Comparison of ENCODE assay signal across 1 cellular context in the genomic region with DNA sequence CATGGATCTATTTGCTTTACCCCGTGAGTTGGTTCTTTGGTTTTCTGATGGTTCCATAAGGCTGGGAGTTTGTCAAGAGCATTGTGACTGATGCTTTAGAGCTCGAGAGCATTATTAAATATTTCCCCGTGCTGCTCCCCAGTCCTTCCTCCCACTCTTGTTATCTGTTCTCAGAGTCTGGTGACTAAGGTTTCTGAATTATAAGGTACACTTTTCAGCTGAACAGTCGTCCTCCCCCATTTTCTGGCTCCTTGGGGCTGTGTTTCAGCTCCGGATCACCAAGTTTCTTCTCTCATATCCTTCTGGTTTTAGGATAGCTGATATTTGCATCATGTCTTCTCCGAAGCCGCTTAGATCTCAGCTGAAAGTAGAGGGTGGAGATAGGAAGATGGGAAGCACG.
TF ChIP-seq lines count a peak whose summit lies in the region.

No MANE protein-coding gene starts in this region.

TF ChIP-seq in GM23338, 12 proteins besides CTCF, POLR2A, EP300 and RAD21 (continued from another document):
- TF ChIP-seq, protein P1, sequence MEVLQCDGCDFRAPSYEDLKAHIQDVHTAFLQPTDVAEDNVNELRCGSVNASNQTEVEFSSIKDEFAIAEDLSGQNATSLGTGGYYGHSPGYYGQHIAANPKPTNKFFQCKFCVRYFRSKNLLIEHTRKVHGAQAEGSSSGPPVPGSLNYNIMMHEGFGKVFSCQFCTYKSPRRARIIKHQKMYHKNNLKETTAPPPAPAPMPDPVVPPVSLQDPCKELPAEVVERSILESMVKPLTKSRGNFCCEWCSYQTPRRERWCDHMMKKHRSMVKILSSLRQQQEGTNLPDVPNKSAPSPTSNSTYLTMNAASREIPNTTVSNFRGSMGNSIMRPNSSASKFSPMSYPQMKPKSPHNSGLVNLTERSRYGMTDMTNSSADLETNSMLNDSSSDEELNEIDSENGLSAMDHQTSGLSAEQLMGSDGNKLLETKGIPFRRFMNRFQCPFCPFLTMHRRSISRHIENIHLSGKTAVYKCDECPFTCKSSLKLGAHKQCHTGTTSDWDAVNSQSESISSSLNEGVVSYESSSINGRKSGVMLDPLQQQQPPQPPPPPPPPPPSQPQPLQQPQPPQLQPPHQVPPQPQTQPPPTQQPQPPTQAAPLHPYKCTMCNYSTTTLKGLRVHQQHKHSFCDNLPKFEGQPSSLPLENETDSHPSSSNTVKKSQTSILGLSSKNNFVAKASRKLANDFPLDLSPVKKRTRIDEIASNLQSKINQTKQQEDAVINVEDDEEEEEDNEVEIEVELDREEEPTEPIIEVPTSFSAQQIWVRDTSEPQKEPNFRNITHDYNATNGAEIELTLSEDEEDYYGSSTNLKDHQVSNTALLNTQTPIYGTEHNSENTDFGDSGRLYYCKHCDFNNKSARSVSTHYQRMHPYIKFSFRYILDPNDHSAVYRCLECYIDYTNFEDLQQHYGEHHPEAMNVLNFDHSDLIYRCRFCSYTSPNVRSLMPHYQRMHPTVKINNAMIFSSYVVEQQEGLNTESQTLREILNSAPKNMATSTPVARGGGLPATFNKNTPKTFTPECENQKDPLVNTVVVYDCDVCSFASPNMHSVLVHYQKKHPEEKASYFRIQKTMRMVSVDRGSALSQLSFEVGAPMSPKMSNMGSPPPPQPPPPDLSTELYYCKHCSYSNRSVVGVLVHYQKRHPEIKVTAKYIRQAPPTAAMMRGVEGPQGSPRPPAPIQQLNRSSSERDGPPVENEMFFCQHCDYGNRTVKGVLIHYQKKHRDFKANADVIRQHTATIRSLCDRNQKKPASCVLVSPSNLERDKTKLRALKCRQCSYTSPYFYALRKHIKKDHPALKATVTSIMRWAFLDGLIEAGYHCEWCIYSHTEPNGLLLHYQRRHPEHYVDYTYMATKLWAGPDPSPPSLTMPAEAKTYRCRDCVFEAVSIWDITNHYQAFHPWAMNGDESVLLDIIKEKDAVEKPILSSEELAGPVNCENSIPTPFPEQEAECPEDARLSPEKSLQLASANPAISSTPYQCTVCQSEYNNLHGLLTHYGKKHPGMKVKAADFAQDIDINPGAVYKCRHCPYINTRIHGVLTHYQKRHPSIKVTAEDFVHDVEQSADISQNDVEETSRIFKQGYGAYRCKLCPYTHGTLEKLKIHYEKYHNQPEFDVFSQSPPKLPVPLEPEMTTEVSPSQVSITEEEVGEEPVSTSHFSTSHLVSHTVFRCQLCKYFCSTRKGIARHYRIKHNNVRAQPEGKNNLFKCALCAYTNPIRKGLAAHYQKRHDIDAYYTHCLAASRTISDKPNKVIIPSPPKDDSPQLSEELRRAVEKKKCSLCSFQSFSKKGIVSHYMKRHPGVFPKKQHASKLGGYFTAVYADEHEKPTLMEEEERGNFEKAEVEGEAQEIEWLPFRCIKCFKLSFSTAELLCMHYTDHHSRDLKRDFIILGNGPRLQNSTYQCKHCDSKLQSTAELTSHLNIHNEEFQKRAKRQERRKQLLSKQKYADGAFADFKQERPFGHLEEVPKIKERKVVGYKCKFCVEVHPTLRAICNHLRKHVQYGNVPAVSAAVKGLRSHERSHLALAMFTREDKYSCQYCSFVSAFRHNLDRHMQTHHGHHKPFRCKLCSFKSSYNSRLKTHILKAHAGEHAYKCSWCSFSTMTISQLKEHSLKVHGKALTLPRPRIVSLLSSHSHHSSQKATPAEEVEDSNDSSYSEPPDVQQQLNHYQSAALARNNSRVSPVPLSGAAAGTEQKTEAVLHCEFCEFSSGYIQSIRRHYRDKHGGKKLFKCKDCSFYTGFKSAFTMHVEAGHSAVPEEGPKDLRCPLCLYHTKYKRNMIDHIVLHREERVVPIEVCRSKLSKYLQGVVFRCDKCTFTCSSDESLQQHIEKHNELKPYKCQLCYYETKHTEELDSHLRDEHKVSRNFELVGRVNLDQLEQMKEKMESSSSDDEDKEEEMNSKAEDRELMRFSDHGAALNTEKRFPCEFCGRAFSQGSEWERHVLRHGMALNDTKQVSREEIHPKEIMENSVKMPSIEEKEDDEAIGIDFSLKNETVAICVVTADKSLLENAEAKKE (CRISPR knock-in tag; IDR thresholded peaks at IDR 0.05): no peak
- TF ChIP-seq, protein P2, sequence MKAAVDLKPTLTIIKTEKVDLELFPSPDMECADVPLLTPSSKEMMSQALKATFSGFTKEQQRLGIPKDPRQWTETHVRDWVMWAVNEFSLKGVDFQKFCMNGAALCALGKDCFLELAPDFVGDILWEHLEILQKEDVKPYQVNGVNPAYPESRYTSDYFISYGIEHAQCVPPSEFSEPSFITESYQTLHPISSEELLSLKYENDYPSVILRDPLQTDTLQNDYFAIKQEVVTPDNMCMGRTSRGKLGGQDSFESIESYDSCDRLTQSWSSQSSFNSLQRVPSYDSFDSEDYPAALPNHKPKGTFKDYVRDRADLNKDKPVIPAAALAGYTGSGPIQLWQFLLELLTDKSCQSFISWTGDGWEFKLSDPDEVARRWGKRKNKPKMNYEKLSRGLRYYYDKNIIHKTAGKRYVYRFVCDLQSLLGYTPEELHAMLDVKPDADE (IDR thresholded peaks at IDR 0.05): no peak
- TF ChIP-seq, protein P3, sequence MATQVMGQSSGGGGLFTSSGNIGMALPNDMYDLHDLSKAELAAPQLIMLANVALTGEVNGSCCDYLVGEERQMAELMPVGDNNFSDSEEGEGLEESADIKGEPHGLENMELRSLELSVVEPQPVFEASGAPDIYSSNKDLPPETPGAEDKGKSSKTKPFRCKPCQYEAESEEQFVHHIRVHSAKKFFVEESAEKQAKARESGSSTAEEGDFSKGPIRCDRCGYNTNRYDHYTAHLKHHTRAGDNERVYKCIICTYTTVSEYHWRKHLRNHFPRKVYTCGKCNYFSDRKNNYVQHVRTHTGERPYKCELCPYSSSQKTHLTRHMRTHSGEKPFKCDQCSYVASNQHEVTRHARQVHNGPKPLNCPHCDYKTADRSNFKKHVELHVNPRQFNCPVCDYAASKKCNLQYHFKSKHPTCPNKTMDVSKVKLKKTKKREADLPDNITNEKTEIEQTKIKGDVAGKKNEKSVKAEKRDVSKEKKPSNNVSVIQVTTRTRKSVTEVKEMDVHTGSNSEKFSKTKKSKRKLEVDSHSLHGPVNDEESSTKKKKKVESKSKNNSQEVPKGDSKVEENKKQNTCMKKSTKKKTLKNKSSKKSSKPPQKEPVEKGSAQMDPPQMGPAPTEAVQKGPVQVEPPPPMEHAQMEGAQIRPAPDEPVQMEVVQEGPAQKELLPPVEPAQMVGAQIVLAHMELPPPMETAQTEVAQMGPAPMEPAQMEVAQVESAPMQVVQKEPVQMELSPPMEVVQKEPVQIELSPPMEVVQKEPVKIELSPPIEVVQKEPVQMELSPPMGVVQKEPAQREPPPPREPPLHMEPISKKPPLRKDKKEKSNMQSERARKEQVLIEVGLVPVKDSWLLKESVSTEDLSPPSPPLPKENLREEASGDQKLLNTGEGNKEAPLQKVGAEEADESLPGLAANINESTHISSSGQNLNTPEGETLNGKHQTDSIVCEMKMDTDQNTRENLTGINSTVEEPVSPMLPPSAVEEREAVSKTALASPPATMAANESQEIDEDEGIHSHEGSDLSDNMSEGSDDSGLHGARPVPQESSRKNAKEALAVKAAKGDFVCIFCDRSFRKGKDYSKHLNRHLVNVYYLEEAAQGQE (IDR thresholded peaks at IDR 0.05; ENCODE audit: unreplicated experiment): no peak
TF ChIP-seq in GM23338: peak in this region for 0.
